In genomic region chr5:135211083-135211790, GRCh38 we compare ENCODE assay signal across 16 cellular contexts.
DNase-seq lines count a peak whose midpoint lies in the region; ATAC-seq, FAIRE-seq and TF ChIP-seq lines count a peak whose summit lies in the region.
"Had no signal": no experiment of that assay in that cellular context is flagged by ENCODE, and none has a peak within 500 bp of the region (broad histone marks: within the 10 kb centered on the region; RNA-seq: fewer than 3 reads in every experiment).

No MANE protein-coding gene starts in this region.

- TF ChIP-seq POLR2A in esophagus muscularis mucosa (IDR thresholded peaks at IDR 0.05; ENCODE audit: low read depth) (no peak), sigmoid colon (IDR thresholded peaks at IDR 0.05) (no peak), GM12892 (IDR thresholded peaks at IDR 0.05; ENCODE audit: low read depth, low read length) (no peak)

- H3K9me3 ChIP-seq in esophagus muscularis mucosa (no peaks in the 10 kb centered on the region), sigmoid colon (no peaks in the 10 kb centered on the region)

- H3K4me3 ChIP-seq in esophagus muscularis mucosa (no peak overlapping the region), sigmoid colon (no peak overlapping the region)
- H3K4me3 ChIP-seq: hepatocyte had no signal

- H3K4me1 ChIP-seq in esophagus muscularis mucosa (peaks cover 5 to 41% (median 34%) of the 10 kb centered on the region in 4 donors), sigmoid colon (peaks cover 0 to 49% (median 34%) of the 10 kb centered on the region in 4 donors)

- DNase-seq in D341Med (ENCODE audit: low spot score) = peak; percentile 78
- DNase-seq in MV-4-11 (lab: John Stamatoyannopoulos, UW) = peak; percentile 22
- peak; percentile 86 for DNase-seq in esophagus muscularis mucosa (ENCODE audit: extremely low spot score)
- peak; percentile 32 for DNase-seq in sigmoid colon
- no peak for DNase-seq in SW 1271 (lab: John Stamatoyannopoulos, UW)
- no peak for DNase-seq in GM12892 (ENCODE audit: insufficient read length)
- no peak for DNase-seq in NCI-H146 (lab: John Stamatoyannopoulos, UW)
- DNase-seq: activated CD4-positive, CD25-positive, alpha-beta regulatory T cell treated with anti-CD3 and anti-CD28 coated beads, Interleukin-2, amount 50 U/mL, for 72 hours; activated T-cell treated with anti-CD3 and anti-CD28 coated beads, Interleukin-2, amount 50 U/mL, for 4 hours; DMS53; kidney glomerular epithelial cell; Right ventricle myocardium superior; T-helper 2 cell had no signal

- ATAC-seq in HG02571 (IDR thresholded peaks at IDR 0.05; ENCODE audit: unreplicated experiment) = no peak
- ATAC-seq: activated T-cell treated with anti-CD3 and anti-CD28 coated beads, Interleukin-2, amount 50 U/mL, for 4 hours had no signal

- H3K36me3 ChIP-seq in esophagus muscularis mucosa (no peaks in the 10 kb centered on the region), sigmoid colon (no peaks in the 10 kb centered on the region)

- intact Hi-C loops in esophagus muscularis mucosa (cut with DNase I) (no loop called here), sigmoid colon (cut with DNase I) (loop anchor here (5.0 kb wide), 1 partner anchor 121 kb away; no protein-coding TSS in a partner anchor)

- peak overlapping the region; percentile 35 to 75 (median 50) for H3K27ac ChIP-seq in esophagus muscularis mucosa (replicated peaks in 1 of 4)
- peak overlapping the region; percentile 21 to 85 (median 46) for H3K27ac ChIP-seq in sigmoid colon
- H3K27ac ChIP-seq: hepatocyte had no signal

- no peaks in the 10 kb centered on the region for H3K27me3 ChIP-seq in esophagus muscularis mucosa
- no peaks in the 10 kb centered on the region for H3K27me3 ChIP-seq in sigmoid colon
- H3K27me3 ChIP-seq: hepatocyte had no signal

- FAIRE-seq in GM12892 (lab: Jason Lieb, UNC) = no peak
- FAIRE-seq: H1 had no signal

- TF ChIP-seq EP300 in esophagus muscularis mucosa (IDR thresholded peaks at IDR 0.05) (no peak), sigmoid colon (IDR thresholded peaks at IDR 0.05) (peak in 1 of 4 donors; percentile 68)

- TF ChIP-seq CTCF in esophagus muscularis mucosa (IDR thresholded peaks at IDR 0.05) = no peak
- no peak for TF ChIP-seq CTCF in sigmoid colon (IDR thresholded peaks at IDR 0.05)

- 55% methylated on average over 9 of the region's 9 CpGs for WGBS in esophagus muscularis mucosa
- 80 to 81% methylated on average over 9 of the region's 9 CpGs for WGBS in sigmoid colon, 2 donors

Comparison
In these comparisons a context has a peak if more than half of its experiments do, and no peak if none do; other contexts are left out.
1. DNase-seq: peak in D341Med (single experiment), MV-4-11 (single experiment), esophagus muscularis mucosa (single experiment) and sigmoid colon (single experiment); none in SW 1271 (0 of 2), GM12892 (single experiment) and NCI-H146 (single experiment).